34 cellular contexts compared by ENCODE assay signal in genomic region chr22:28967969-28968368, GRCh38.
"Had no signal": no experiment of that assay in that cellular context is flagged by ENCODE, and none has a peak within 500 bp of the region (broad histone marks: within the 10 kb centered on the region; RNA-seq: fewer than 3 reads in every experiment).

No MANE protein-coding gene starts in this region.

- H3K4me3 ChIP-seq: MG63 had no signal

- H3K9ac ChIP-seq: KMS-11 had no signal

- H3K36me3 ChIP-seq: MG63 had no signal

- H3K9me3 ChIP-seq: MG63 had no signal

- H3K27me3 ChIP-seq: MG63 had no signal

- H3K4me2 ChIP-seq: KMS-11 had no signal

- DNase-seq: Karpas-422, Kasumi-1, MG63, MM.1S, MV-4-11, NCI-H1048, NCI-H1092, NCI-H1092 treated with DMSO at 0.1 percent for 48 hours, NCI-H1105, NCI-H1105 treated with DMSO at 0.1 percent for 48 hours, NCI-H1417, NCI-H1417 treated with DMSO at 0.1 percent for 48 hours, NCI-H1436, NCI-H1436 treated with DMSO at 0.1 percent for 48 hours, NCI-H146, NCI-H1694, NCI-H1694 treated with DMSO at 0.1 percent for 48 hours, NCI-H187, NCI-H187 treated with DMSO at 0.1 percent for 48 hours, NCI-H1930, NCI-H2029, NCI-H2029 treated with DMSO at 0.1 percent for 48 hours, NCI-H2081, NCI-H2081 treated with DMSO at 0.1 percent for 48 hours, NCI-H2107, NCI-H2171, NCI-H2171 treated with DMSO at 0.1 percent for 48 hours, NCI-H2227 treated with DMSO at 0.1 percent for 48 hours, NCI-H226, NCI-H345, NCI-H446, NCI-H446 treated with DMSO at 0.1 percent for 48 hours, NCI-H510A had no signal

- H3K27ac ChIP-seq: KMS-11 had no signal
